In the genomic region with DNA sequence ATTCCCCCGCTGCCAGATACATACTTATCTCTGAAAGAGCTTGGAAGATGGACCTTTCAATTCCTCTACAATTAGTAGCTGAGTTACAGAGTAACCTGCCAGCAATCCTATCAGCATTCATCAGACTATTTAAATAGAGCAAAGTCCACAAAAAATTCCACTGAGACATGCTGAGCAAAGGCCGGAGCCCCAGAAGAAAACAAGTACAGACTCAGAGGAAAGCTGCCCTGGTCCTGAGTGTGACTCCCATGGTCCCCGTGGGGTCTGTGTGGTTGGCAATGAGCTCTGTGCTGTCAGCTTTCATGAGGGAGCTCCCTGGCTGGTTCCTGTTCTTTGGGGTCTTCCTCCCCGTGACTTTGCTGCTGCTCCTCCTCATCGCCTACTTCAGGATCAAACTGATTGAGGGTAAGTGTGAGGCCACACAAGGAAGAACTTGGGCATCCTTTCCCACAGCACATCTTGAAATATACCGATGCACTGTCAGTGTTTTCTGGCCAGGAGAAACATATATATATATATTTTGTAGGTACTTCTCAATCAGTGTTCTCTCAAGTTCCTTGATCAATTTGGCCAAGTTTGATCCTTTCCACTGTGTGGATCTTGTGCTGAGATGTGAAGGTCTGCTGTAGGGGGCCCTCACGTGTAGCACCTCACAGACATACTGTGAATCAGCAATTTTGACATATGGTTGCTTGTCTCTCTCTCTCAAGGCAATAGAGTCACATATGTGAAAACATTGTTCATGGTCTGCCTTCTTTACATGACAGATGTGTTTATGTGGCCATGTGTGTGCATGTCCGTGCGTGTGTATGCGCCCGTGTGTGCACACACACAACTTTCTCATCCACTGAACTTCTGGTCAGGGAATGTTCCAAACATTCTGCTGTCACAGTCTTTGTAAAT, we compare ENCODE assay signal across 1 cellular context.
TF ChIP-seq lines count a peak whose summit lies in the region.

Gene SMLR1, plus strand, starts transcription at position 160 of the 903 bp plus-strand sequence. Its CDS starts 8 bp downstream, at position 168.

TF ChIP-seq in HepG2, 621 proteins besides CTCF, POLR2A, EP300 and RAD21 (continued from another document and continues in another):
- TF ChIP-seq, protein P1, sequence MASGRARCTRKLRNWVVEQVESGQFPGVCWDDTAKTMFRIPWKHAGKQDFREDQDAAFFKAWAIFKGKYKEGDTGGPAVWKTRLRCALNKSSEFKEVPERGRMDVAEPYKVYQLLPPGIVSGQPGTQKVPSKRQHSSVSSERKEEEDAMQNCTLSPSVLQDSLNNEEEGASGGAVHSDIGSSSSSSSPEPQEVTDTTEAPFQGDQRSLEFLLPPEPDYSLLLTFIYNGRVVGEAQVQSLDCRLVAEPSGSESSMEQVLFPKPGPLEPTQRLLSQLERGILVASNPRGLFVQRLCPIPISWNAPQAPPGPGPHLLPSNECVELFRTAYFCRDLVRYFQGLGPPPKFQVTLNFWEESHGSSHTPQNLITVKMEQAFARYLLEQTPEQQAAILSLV (CRISPR knock-in tag; IDR thresholded peaks at IDR 0.05; ENCODE audit: borderline replicate concordance): peak; percentile 84; the same call in 1 of the 2 replicates
- TF ChIP-seq ZFP36L1 (CRISPR knock-in tag; IDR thresholded peaks at IDR 0.05) (no peak), YEATS4 (CRISPR knock-in tag; IDR thresholded peaks at IDR 0.05; ENCODE audit: borderline replicate concordance) (peak; percentile 58), TBX2 (CRISPR knock-in tag; IDR thresholded peaks at IDR 0.05; ENCODE audit: borderline replicate concordance) (peak; percentile 87), STAT5B (CRISPR knock-in tag; IDR thresholded peaks at IDR 0.05) (no peak), ZNF780A (CRISPR knock-in tag; IDR thresholded peaks at IDR 0.05) (no peak), ZNF205 (CRISPR knock-in tag; IDR thresholded peaks at IDR 0.05) (no peak; the same call in 1 of the 2 replicates), ZNF773 (CRISPR knock-in tag; IDR thresholded peaks at IDR 0.05; ENCODE audit: borderline replicate concordance) (no peak), ZBTB21 (CRISPR knock-in tag; IDR thresholded peaks at IDR 0.05) (peak; percentile 41; the same call in 1 of the 2 replicates), SOX5 (CRISPR knock-in tag; IDR thresholded peaks at IDR 0.05; ENCODE audit: borderline replicate concordance) (peak; percentile 84), GTF2F1 (IDR thresholded peaks at IDR 0.05; ENCODE audit: low read length) (0 out of 2 replicates have a peak, but pooled peaks have one; percentile 35), THYN1 (CRISPR knock-in tag; IDR thresholded peaks at IDR 0.05; ENCODE audit: borderline replicate concordance, low read depth) (0 out of 2 replicates have a peak, but pooled peaks have one; percentile 90), NFAT5 (CRISPR knock-in tag; IDR thresholded peaks at IDR 0.05) (no peak), ZNF83 (CRISPR knock-in tag; IDR thresholded peaks at IDR 0.05; ENCODE audit: borderline replicate concordance) (no peak), ZNF891 (CRISPR knock-in tag; IDR thresholded peaks at IDR 0.05) (no peak), ZNF335 (CRISPR knock-in tag; IDR thresholded peaks at IDR 0.05) (no peak), RFXANK (CRISPR knock-in tag; IDR thresholded peaks at IDR 0.05) (no peak), NFE2L2 (IDR thresholded peaks at IDR 0.05; ENCODE audit: low read length) (peak; percentile 86), ARID5B (CRISPR knock-in tag; IDR thresholded peaks at IDR 0.05) (peak; percentile 95), GMEB2 (CRISPR knock-in tag; IDR thresholded peaks at IDR 0.05; ENCODE audit: low read depth) (no peak), ZNF275 (CRISPR knock-in tag; IDR thresholded peaks at IDR 0.05; ENCODE audit: borderline replicate concordance) (no peak), ZSCAN9 (CRISPR knock-in tag; IDR thresholded peaks at IDR 0.05; ENCODE audit: borderline replicate concordance) (peak; percentile 85; the same call in 1 of the 2 replicates), MAF1 (CRISPR knock-in tag; IDR thresholded peaks at IDR 0.05; ENCODE audit: borderline replicate concordance) (no peak), HOXA7 (CRISPR knock-in tag; IDR thresholded peaks at IDR 0.05) (no peak), ZNF350 (CRISPR knock-in tag; IDR thresholded peaks at IDR 0.05; ENCODE audit: borderline replicate concordance, low read depth) (peak; percentile 82; the same call in 1 of the 2 replicates), ZNF292 (CRISPR knock-in tag; IDR thresholded peaks at IDR 0.05; ENCODE audit: borderline replicate concordance, low read depth) (no peak), YEATS2 (CRISPR knock-in tag; IDR thresholded peaks at IDR 0.05; ENCODE audit: borderline replicate concordance) (no peak; the same call in 1 of the 2 replicates), ZNF646 (CRISPR knock-in tag; IDR thresholded peaks at IDR 0.05) (peak; percentile 58; the same call in 1 of the 2 replicates), ZFP36 (IDR thresholded peaks at IDR 0.05; ENCODE audit: borderline replicate concordance, low read depth, low read length, partially characterized antibody) (no peak), TGIF2 (CRISPR knock-in tag; IDR thresholded peaks at IDR 0.05) (peak; percentile 59; the same call in 1 of the 2 replicates)
